ENCODE assay signal across 10 cellular contexts in the genomic region with DNA sequence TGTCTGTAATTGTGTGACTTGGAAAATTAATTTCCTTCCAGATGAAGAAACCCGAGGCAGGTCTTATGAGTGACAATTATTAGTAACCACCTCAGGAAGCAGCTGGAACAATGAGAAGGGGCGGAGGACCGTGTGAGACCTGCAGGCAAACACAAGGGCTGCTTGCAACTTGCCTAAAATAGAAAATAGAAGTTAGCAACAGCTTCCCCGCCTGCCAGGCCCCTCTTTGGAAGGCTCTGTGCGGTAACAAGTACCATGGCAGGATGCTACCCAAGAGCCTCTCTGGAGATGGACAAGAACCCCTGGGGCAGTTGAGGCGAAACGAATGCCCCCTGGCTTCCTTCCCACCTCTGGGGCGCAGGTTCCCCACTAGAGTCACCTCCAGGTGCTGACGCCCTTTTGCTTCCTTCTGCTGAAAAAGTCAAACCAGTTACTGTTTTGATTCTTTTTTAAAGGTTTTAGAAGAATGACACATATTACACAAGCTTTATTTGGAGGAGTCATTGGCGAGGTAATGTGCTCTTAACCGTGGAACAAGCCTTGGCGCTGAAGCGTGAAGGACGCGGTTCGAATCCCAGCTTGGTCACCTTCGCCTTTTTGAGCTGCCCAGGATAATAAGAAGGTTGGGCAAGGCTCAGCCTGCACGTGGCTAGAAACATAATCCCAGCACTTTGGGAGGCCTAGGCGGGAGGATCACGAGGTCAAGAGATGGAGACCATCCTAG. TPM values are rescaled to one million over a fixed set of nuclear protein-coding genes. Genes with fewer than 3 reads are reported as not detected.
DNase-seq lines count a peak whose midpoint lies in the region; ATAC-seq, FAIRE-seq and TF ChIP-seq lines count a peak whose summit lies in the region.
"Had no signal": no experiment of that assay in that cellular context is flagged by ENCODE, and none has a peak within 500 bp of the region (broad histone marks: within the 10 kb centered on the region; RNA-seq: fewer than 3 reads in every experiment).

No MANE protein-coding gene starts in this region.

- H3K4me1 ChIP-seq in prostate gland (replicated peaks) = no peaks in the 10 kb centered on the region
- H3K4me1 ChIP-seq in HepG2 (ENCODE audit: insufficient read depth, low read length) = peaks cover 23% of the 10 kb centered on the region; the same call in 1 of the 2 replicates
- H3K4me1 ChIP-seq: parathyroid adenoma had no signal

- H4K20me1 ChIP-seq in HepG2 (ENCODE audit: insufficient read depth, low read length) = no peaks in the 10 kb centered on the region

- no peaks in the 10 kb centered on the region for H3K36me3 ChIP-seq in prostate gland
- H3K36me3 ChIP-seq in HepG2 (replicated peaks in 1 of 2; ENCODE audit: control insufficient read depth in 1 of 2, insufficient read depth in 2 of 2, low read length in 2 of 2) = no peaks in the 10 kb centered on the region

- POLR2A ChIA-PET in HepG2 (lab: Yijun Ruan, JAX) = no interaction called here

- H3K27me3 ChIP-seq in prostate gland (replicated peaks; ENCODE audit: insufficient read depth) (no peaks in the 10 kb centered on the region), HepG2 (ENCODE audit: control insufficient read depth in 1 of 2, insufficient read depth in 2 of 2, low read length in 2 of 2) (peaks cover 8 to 67% of the 10 kb centered on the region in 2 experiments; a peak in 4 of 5 replicates)

- 51% methylated on average over 20 of the region's 20 CpGs for WGBS in prostate gland
- 67% methylated on average over 18 of the region's 20 CpGs for WGBS in HepG2 (ENCODE audit: low lambda C conversion rate)

- no peak for FAIRE-seq in HepG2 (lab: Jason Lieb, UNC)

- no peak overlapping the region for H2AFZ ChIP-seq in HepG2 (ENCODE audit: low read length)

- in situ Hi-C loops in HepG2 (cut with HindIII; ENCODE audit: extremely low pct_ligation_motif_present, low pct_unique_long_range_greater_than_20kb) = loop anchor here (5.0 kb wide), 1 partner anchor 541 kb away; no protein-coding TSS in a partner anchor

- no peak overlapping the region for H3K9ac ChIP-seq in HepG2 (ENCODE audit: insufficient read depth, low read depth, low read length)
- H3K9ac ChIP-seq: parathyroid adenoma had no signal

- BruUV-seq in HepG2 (replicated peaks; lab: Mats Ljungman, UMichigan) = no TSS peak

- H3K9me3 ChIP-seq in prostate gland (no peaks in the 10 kb centered on the region), HepG2 (ENCODE audit: low read length) (no peaks in the 10 kb centered on the region)

- DNase-seq in GDM1 (lab: John Stamatoyannopoulos, UW) = peak; percentile 51
- peak; percentile 6 for DNase-seq in NCI-H69 (lab: John Stamatoyannopoulos, UW)
- DNase-seq in epithelial cell of proximal tubule (ENCODE audit: low read depth) = peak; percentile 20
- DNase-seq in prostate gland (ENCODE audit: low spot score) = no peak
- no peak for DNase-seq in HepG2 (ENCODE audit: low spot score)
- no peak for DNase-seq in NCI-H1694 (lab: John Stamatoyannopoulos, UW)
- no peak for DNase-seq in pons (ENCODE audit: low spot score)
- DNase-seq: activated CD4-positive, alpha-beta T cell treated with anti-CD3 and anti-CD28 coated beads, Interleukin-2, amount 50 U/mL, for 4 hours had no signal

- peak overlapping the region; percentile 52 to 69 for H3K27ac ChIP-seq in prostate gland
- H3K27ac ChIP-seq in HepG2 (ENCODE audit: extremely low read length, insufficient read depth, low read length) = no peak overlapping the region
- H3K27ac ChIP-seq: parathyroid adenoma had no signal

- no peak overlapping the region for H3K4me2 ChIP-seq in HepG2 (ENCODE audit: low read depth, low read length)

- no peak for TF ChIP-seq CTCF in epithelial cell of proximal tubule (conservative IDR thresholded peaks at IDR 0.05; ENCODE audit: low read depth, low read length)
- TF ChIP-seq CTCF in prostate gland (IDR thresholded peaks at IDR 0.05) = no peak
- no peak for TF ChIP-seq CTCF in HepG2 (CRISPR knock-in tag; IDR thresholded peaks at IDR 0.05)

- ATAC-seq in HepG2 (no peak), HG03432 (IDR thresholded peaks at IDR 0.05; ENCODE audit: unreplicated experiment) (no peak)

- TF ChIP-seq EP300 in HepG2 (IDR thresholded peaks at IDR 0.05; ENCODE audit: low read depth in 2 of 2, low read length in 2 of 2) (no peak), HepG2 (CRISPR knock-in tag; IDR thresholded peaks at IDR 0.05; ENCODE audit: borderline replicate concordance) (no peak)

- H3K4me3 ChIP-seq in epithelial cell of proximal tubule (ENCODE audit: low read depth, low read length) (no peak overlapping the region), prostate gland (no peak overlapping the region), HepG2 (replicated peaks in 1 of 3; ENCODE audit: insufficient read depth in 1 of 3, low read depth in 2 of 3, low read length in 3 of 3) (no peak overlapping the region)

- TF ChIP-seq POLR2A in prostate gland (IDR thresholded peaks at IDR 0.05) (no peak), HepG2 (IDR thresholded peaks at IDR 0.05; ENCODE audit: insufficient read depth in 1 of 2, low read depth in 2 of 2, low read length in 2 of 2) (no peak)

- CTCF ChIA-PET in HepG2 (lab: Yijun Ruan, JAX; ENCODE audit: low intra/inter-chr PET ratio, low total read pairs) = no interaction called here

- intact Hi-C loops in prostate gland (cut with DNase I) = loop anchor here (5.0 to 10.0 kb wide), 5 partner anchors 41 to 541 kb away; no protein-coding TSS in a partner anchor
- intact Hi-C loops in HepG2 (cut with micrococcal nuclease; ENCODE audit: unreplicated experiment) = loop anchor here (5.0 kb wide), 1 partner anchor 616 kb away; no protein-coding TSS in a partner anchor

- no peak for TF ChIP-seq RAD21 in HepG2 (CRISPR knock-in tag; IDR thresholded peaks at IDR 0.05)

- H3K79me2 ChIP-seq in HepG2 (ENCODE audit: insufficient read depth, low read length) = no peaks in the 10 kb centered on the region
- H3K79me2 ChIP-seq: parathyroid adenoma had no signal

TF ChIP-seq in HepG2, 621 proteins besides CTCF, POLR2A, EP300 and RAD21 (continues in another document):
- TF ChIP-seq ERF (CRISPR knock-in tag; IDR thresholded peaks at IDR 0.05) (no peak), ZNF136 (CRISPR knock-in tag; IDR thresholded peaks at IDR 0.05; ENCODE audit: low read depth) (no peak), MEIS1 (CRISPR knock-in tag; IDR thresholded peaks at IDR 0.05; ENCODE audit: borderline replicate concordance) (no peak), MYNN (CRISPR knock-in tag; IDR thresholded peaks at IDR 0.05; ENCODE audit: low read depth) (no peak), SNRNP70 (IDR thresholded peaks at IDR 0.05; ENCODE audit: low read depth, low read length) (no peak)

RNA-seq across cellular contexts. Expression of gene SYNM, which starts 47.0 kb away (rescaled TPM):
- total RNA-seq in epithelial cell of proximal tubule = 2.1 and 2.8 TPM in 2 replicates
- total RNA-seq in prostate gland = 100 to 1,000 TPM; 181 to 185 TPM
- total RNA-seq in HepG2 (2016; rRNA removed; fragmentation: Illumina TruSeq; extraction: Trizol) = 3.7 and 6.0 TPM in 2 replicates
- 0.20 and 0.44 TPM in 2 replicates for total RNA-seq in HepG2 (2016; cell fraction: cytosol; rRNA removed; fragmentation: Illumina TruSeq; extraction: Trizol; ENCODE audit: low read depth)
- total RNA-seq in HepG2 (2016; cell fraction: insoluble cytoplasmic fraction; rRNA removed; fragmentation: Illumina TruSeq; extraction: Trizol) = 3.8 and 5.5 TPM in 2 replicates
- total RNA-seq in HepG2 (2016; cell fraction: membrane; rRNA removed; fragmentation: Illumina TruSeq; extraction: Trizol) = 1.6 and 1.7 TPM in 2 replicates
- 4.7 and 4.8 TPM in 2 replicates for total RNA-seq in HepG2 (2016; cell fraction: nucleus; rRNA removed; fragmentation: Illumina TruSeq; extraction: Trizol)
- 1.1 and 1.2 TPM in 2 replicates for polyA plus RNA-seq in HepG2 (2011; rRNA removed)
- 0.74 and 0.99 TPM in 2 replicates for polyA plus RNA-seq in HepG2 (2011; cell fraction: cytosol; rRNA removed)
- 2.4 and 2.9 TPM in 2 replicates for polyA plus RNA-seq in HepG2 (2011; cell fraction: nucleus; rRNA removed)
- polyA plus RNA-seq in HepG2 (2012) = 1.6 and 2.4 TPM in 2 replicates
- 0.16 and 0.17 TPM in 2 replicates for polyA plus RNA-seq in HepG2 (2016; cell fraction: cytosol; fragmentation: Illumina TruSeq; extraction: Trizol; ENCODE audit: low read depth)
- 4.5 and 4.9 TPM in 2 replicates for polyA plus RNA-seq in HepG2 (2016; cell fraction: insoluble cytoplasmic fraction; fragmentation: Illumina TruSeq; extraction: Trizol; ENCODE audit: low read depth)
- 0.78 and 0.93 TPM in 2 replicates for polyA plus RNA-seq in HepG2 (2016; cell fraction: membrane; fragmentation: Illumina TruSeq; extraction: Trizol; ENCODE audit: low read depth)
- 6.9 TPM in 2 replicates for polyA plus RNA-seq in HepG2 (2016; cell fraction: nucleus; fragmentation: Illumina TruSeq; extraction: Trizol; ENCODE audit: insufficient read depth, low read depth)
- 2.1 and 23.9 TPM in 2 replicates for polyA minus RNA-seq in HepG2 (2011; rRNA and poly(A)+ RNA removed; ENCODE audit: low replicate concordance)
- polyA minus RNA-seq in HepG2 (2011; cell fraction: cytosol; rRNA and poly(A)+ RNA removed) = 2.3 TPM in 2 replicates
- polyA minus RNA-seq in HepG2 (2011; cell fraction: nucleus; rRNA and poly(A)+ RNA removed) = 3.3 and 3.5 TPM in 2 replicates

RNA-seq across cellular contexts. Expression of gene PGPEP1L, which starts 50.3 kb away (rescaled TPM):
- 1.4 TPM in 1 of 2 replicates, not detected in the other for total RNA-seq in epithelial cell of proximal tubule
- under 1 TPM in 1 of 2 donors, not detected in 1; 0.97 TPM for total RNA-seq in prostate gland
- total RNA-seq in HepG2 (2016; rRNA removed; fragmentation: Illumina TruSeq; extraction: Trizol) = not detected in 2 replicates
- total RNA-seq in HepG2 (2016; cell fraction: cytosol; rRNA removed; fragmentation: Illumina TruSeq; extraction: Trizol; ENCODE audit: low read depth) = not detected in 2 replicates
- total RNA-seq in HepG2 (2016; cell fraction: insoluble cytoplasmic fraction; rRNA removed; fragmentation: Illumina TruSeq; extraction: Trizol) = not detected in 2 replicates
- not detected in 2 replicates for total RNA-seq in HepG2 (2016; cell fraction: membrane; rRNA removed; fragmentation: Illumina TruSeq; extraction: Trizol)
- not detected in 2 replicates for total RNA-seq in HepG2 (2016; cell fraction: nucleus; rRNA removed; fragmentation: Illumina TruSeq; extraction: Trizol)
- polyA plus RNA-seq in HepG2 (2011; rRNA removed) = not detected in 2 replicates
- not detected in 2 replicates for polyA plus RNA-seq in HepG2 (2011; cell fraction: cytosol; rRNA removed)
- not detected in 2 replicates for polyA plus RNA-seq in HepG2 (2011; cell fraction: nucleus; rRNA removed)
- polyA plus RNA-seq in HepG2 (2012) = not detected in 2 replicates
- polyA plus RNA-seq in HepG2 (2016; cell fraction: cytosol; fragmentation: Illumina TruSeq; extraction: Trizol; ENCODE audit: low read depth) = not detected in 2 replicates
- not detected in 2 replicates for polyA plus RNA-seq in HepG2 (2016; cell fraction: insoluble cytoplasmic fraction; fragmentation: Illumina TruSeq; extraction: Trizol; ENCODE audit: low read depth)
- not detected in 2 replicates for polyA plus RNA-seq in HepG2 (2016; cell fraction: membrane; fragmentation: Illumina TruSeq; extraction: Trizol; ENCODE audit: low read depth)
- not detected in 2 replicates for polyA plus RNA-seq in HepG2 (2016; cell fraction: nucleus; fragmentation: Illumina TruSeq; extraction: Trizol; ENCODE audit: insufficient read depth, low read depth)
- polyA minus RNA-seq in HepG2 (2011; rRNA and poly(A)+ RNA removed; ENCODE audit: low replicate concordance) = 2.3 TPM in 1 of 2 replicates, not detected in the other
- not detected in 2 replicates for polyA minus RNA-seq in HepG2 (2011; cell fraction: cytosol; rRNA and poly(A)+ RNA removed)
- not detected in 2 replicates for polyA minus RNA-seq in HepG2 (2011; cell fraction: nucleus; rRNA and poly(A)+ RNA removed)

Comparison
In these comparisons a context has a peak if more than half of its experiments do, and no peak if none do; other contexts are left out.
1. DNase-seq: peak in GDM1 (single experiment), NCI-H69 (single experiment) and epithelial cell of proximal tubule (single experiment); none in prostate gland (single experiment), HepG2 (single experiment), NCI-H1694 (single experiment) and pons (single experiment).
2. RNA of gene SYNM, which starts 47.0 kb away (total RNA-seq): 181 to 185 TPM in prostate gland; 0.20 to 6.0 TPM in HepG2 and 2.1 to 2.8 TPM in epithelial cell of proximal tubule; every median in the first group is over 10 times any median in the second.